Comparison of ENCODE assay signal across 7 cellular contexts in genomic region chr3:195785781-195786405, GRCh38. TPM values are rescaled to one million over a fixed set of nuclear protein-coding genes. Genes with fewer than 3 reads are reported as not detected.
"Had no signal": no experiment of that assay in that cellular context is flagged by ENCODE, and none has a peak within 500 bp of the region (broad histone marks: within the 10 kb centered on the region; RNA-seq: fewer than 3 reads in every experiment).

No MANE protein-coding gene starts in this region.

RNA-seq across cellular contexts. Expression of gene MUC4, which starts 25.8 kb away (rescaled TPM):
- total RNA-seq: body of pancreas, fibroblast of lung, foreskin keratinocyte, SJSA1, subcutaneous adipose tissue had no signal
- polyA plus RNA-seq: fibroblast of lung, foreskin keratinocyte, keratinocyte, urinary bladder had no signal
